In the genomic region with DNA sequence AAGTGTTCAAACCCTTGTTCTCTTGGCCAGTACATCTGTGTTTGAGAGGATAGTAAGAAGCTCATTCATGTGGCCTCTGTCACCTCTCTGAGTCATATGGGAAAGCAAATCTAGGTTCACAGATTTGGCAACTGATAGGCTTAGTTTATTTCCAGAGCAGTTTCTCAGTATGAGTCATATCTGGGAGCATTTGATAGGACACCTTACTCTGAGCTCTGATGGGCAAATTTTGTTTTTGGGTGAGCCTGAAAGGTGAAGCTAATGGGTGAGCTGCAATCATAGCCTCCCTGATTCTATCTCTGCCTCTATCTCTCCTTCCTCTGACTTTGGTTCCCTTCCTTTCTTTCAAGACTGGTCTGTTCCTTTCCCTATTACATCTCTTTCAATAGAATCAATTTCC, we compare ENCODE assay signal across 8 cellular contexts.
DNase-seq lines count a peak whose midpoint lies in the region; ATAC-seq, FAIRE-seq and TF ChIP-seq lines count a peak whose summit lies in the region.

No MANE protein-coding gene starts in this region.

- POLR2A ChIA-PET in WTC11 (lab: Charles Lee), result no interaction called here

- H3K27me3 ChIP-seq in gastroesophageal sphincter (no peaks in the 10 kb centered on the region), left lung (no peaks in the 10 kb centered on the region)

- H3K36me3 ChIP-seq in gastroesophageal sphincter (no peaks in the 10 kb centered on the region), left lung (no peaks in the 10 kb centered on the region), kidney (ENCODE audit: control insufficient read depth in 1 of 2, insufficient read depth in 2 of 2, low read length in 2 of 2) (no peaks in the 10 kb centered on the region)

- no peak for TF ChIP-seq POLR2A in gastroesophageal sphincter (IDR thresholded peaks at IDR 0.05)

- FAIRE-seq in kidney (lab: Jason Lieb, UNC), result no peak

- peaks cover 28% of the 10 kb centered on the region for H3K4me1 Mint-ChIP-seq in HFFc6 (ENCODE audit: low read depth)
- peaks cover 5% of the 10 kb centered on the region; the same call in 1 of the 2 replicates for H3K4me1 Mint-ChIP-seq in WTC11

- H3K36me3 Mint-ChIP-seq in HFFc6 (ENCODE audit: low read depth), result no peaks in the 10 kb centered on the region; the same call in 1 of the 2 replicates
- peaks cover 5% of the 10 kb centered on the region; the same call in 1 of the 2 replicates for H3K36me3 Mint-ChIP-seq in WTC11

- CTCF ChIA-PET in WTC11 (lab: Charles Lee), result interaction anchor here (5.3 kb wide), 1 partner anchor 14 kb away, joined by 22 read pairs; no protein-coding TSS in a partner anchor

- no peaks in the 10 kb centered on the region for H3K9me3 ChIP-seq in gastroesophageal sphincter
- peaks cover 0 to 6% of the 10 kb centered on the region in 2 donors for H3K9me3 ChIP-seq in left lung
- H3K9me3 ChIP-seq in kidney (ENCODE audit: control insufficient read depth in 1 of 2, low read length in 2 of 2), result no peaks in the 10 kb centered on the region

- H3K9ac ChIP-seq in kidney (ENCODE audit: low read length in 2 of 2), result no peak overlapping the region

- TF ChIP-seq CTCF in HFFc6 (IDR thresholded peaks at IDR 0.05) (no peak), gastroesophageal sphincter (IDR thresholded peaks at IDR 0.05) (no peak), WTC11 (IDR thresholded peaks at IDR 0.05) (no peak), left lung (IDR thresholded peaks at IDR 0.05) (no peak), kidney (IDR thresholded peaks at IDR 0.05; ENCODE audit: borderline replicate concordance, extremely low read depth, insufficient read depth) (no peak)

- H3K4me3 ChIP-seq in gastroesophageal sphincter (no peak overlapping the region), left lung (no peak overlapping the region), kidney (ENCODE audit: low read length in 2 of 2) (no peak overlapping the region)

- peak; percentile 83 for DNase-seq in HFFc6
- DNase-seq in OCI-M1 (lab: John Stamatoyannopoulos, UW), result peak; percentile 20
- no peak for DNase-seq in NCI-H748 (lab: John Stamatoyannopoulos, UW; ENCODE audit: unreplicated experiment)
- DNase-seq in WTC11 (ENCODE audit: low spot score), result no peak
- DNase-seq in left lung, result no peak
- no peak for DNase-seq in kidney

- H3K4me1 ChIP-seq in gastroesophageal sphincter (peaks cover 3 to 22% (median 6%) of the 10 kb centered on the region in 3 donors), left lung (no peaks in the 10 kb centered on the region), kidney (ENCODE audit: control insufficient read depth in 1 of 2, insufficient read depth in 1 of 2, low read depth in 1 of 2, low read length in 2 of 2) (no peaks in the 10 kb centered on the region)

- H3K9me3 Mint-ChIP-seq in HFFc6 (peaks cover 9% of the 10 kb centered on the region), WTC11 (peaks cover 20% of the 10 kb centered on the region)

- H3K27ac Mint-ChIP-seq in HFFc6 (no peak overlapping the region; the same call in 1 of the 2 replicates), WTC11 (no peak overlapping the region)

- H3K4me3 Mint-ChIP-seq in HFFc6 (peak overlapping the region; percentile 24; the same call in 1 of the 2 replicates), WTC11 (no peak overlapping the region)

- H3K27ac ChIP-seq in gastroesophageal sphincter, result no peak overlapping the region
- no peak overlapping the region for H3K27ac ChIP-seq in left lung
- no peak overlapping the region for H3K27ac ChIP-seq in kidney (ENCODE audit: low read depth in 2 of 2, low read length in 2 of 2)

- no peak for TF ChIP-seq EP300 in gastroesophageal sphincter (IDR thresholded peaks at IDR 0.05)

- ATAC-seq in GM18858 (IDR thresholded peaks at IDR 0.05; ENCODE audit: unreplicated experiment) (peak; percentile 96), gastroesophageal sphincter (peak; percentile 39), WTC11 (no peak), left lung (no peak)

- peaks cover 7% of the 10 kb centered on the region; the same call in 1 of the 2 replicates for H3K27me3 Mint-ChIP-seq in HFFc6 (ENCODE audit: insufficient read depth)
- H3K27me3 Mint-ChIP-seq in WTC11 (ENCODE audit: low read depth), result no peaks in the 10 kb centered on the region

- intact Hi-C loops in left lung (cut with DNase I), result no loop called here
- intact Hi-C loops in kidney (cut with DNase I), result no loop called here

TF ChIP-seq in WTC11, 78 proteins besides CTCF, POLR2A, EP300 and RAD21 (continues in another document):
- TF ChIP-seq, protein P1, sequence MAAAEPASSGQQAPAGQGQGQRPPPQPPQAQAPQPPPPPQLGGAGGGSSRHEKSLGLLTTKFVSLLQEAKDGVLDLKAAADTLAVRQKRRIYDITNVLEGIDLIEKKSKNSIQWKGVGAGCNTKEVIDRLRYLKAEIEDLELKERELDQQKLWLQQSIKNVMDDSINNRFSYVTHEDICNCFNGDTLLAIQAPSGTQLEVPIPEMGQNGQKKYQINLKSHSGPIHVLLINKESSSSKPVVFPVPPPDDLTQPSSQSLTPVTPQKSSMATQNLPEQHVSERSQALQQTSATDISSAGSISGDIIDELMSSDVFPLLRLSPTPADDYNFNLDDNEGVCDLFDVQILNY (CRISPR knock-in tag; IDR thresholded peaks at IDR 0.05), result no peak
- TF ChIP-seq, protein P2, sequence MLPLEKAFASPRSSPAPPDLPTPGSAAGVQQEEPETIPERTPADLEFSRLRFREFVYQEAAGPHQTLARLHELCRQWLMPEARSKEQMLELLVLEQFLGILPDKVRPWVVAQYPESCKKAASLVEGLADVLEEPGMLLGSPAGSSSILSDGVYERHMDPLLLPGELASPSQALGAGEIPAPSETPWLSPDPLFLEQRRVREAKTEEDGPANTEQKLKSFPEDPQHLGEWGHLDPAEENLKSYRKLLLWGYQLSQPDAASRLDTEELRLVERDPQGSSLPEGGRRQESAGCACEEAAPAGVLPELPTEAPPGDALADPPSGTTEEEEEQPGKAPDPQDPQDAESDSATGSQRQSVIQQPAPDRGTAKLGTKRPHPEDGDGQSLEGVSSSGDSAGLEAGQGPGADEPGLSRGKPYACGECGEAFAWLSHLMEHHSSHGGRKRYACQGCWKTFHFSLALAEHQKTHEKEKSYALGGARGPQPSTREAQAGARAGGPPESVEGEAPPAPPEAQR (CRISPR knock-in tag; IDR thresholded peaks at IDR 0.05), result no peak
- no peak for TF ChIP-seq ATF6 (CRISPR knock-in tag; IDR thresholded peaks at IDR 0.05)
- TF ChIP-seq TEAD1 (CRISPR knock-in tag; IDR thresholded peaks at IDR 0.05), result no peak
- TF ChIP-seq, protein P3, sequence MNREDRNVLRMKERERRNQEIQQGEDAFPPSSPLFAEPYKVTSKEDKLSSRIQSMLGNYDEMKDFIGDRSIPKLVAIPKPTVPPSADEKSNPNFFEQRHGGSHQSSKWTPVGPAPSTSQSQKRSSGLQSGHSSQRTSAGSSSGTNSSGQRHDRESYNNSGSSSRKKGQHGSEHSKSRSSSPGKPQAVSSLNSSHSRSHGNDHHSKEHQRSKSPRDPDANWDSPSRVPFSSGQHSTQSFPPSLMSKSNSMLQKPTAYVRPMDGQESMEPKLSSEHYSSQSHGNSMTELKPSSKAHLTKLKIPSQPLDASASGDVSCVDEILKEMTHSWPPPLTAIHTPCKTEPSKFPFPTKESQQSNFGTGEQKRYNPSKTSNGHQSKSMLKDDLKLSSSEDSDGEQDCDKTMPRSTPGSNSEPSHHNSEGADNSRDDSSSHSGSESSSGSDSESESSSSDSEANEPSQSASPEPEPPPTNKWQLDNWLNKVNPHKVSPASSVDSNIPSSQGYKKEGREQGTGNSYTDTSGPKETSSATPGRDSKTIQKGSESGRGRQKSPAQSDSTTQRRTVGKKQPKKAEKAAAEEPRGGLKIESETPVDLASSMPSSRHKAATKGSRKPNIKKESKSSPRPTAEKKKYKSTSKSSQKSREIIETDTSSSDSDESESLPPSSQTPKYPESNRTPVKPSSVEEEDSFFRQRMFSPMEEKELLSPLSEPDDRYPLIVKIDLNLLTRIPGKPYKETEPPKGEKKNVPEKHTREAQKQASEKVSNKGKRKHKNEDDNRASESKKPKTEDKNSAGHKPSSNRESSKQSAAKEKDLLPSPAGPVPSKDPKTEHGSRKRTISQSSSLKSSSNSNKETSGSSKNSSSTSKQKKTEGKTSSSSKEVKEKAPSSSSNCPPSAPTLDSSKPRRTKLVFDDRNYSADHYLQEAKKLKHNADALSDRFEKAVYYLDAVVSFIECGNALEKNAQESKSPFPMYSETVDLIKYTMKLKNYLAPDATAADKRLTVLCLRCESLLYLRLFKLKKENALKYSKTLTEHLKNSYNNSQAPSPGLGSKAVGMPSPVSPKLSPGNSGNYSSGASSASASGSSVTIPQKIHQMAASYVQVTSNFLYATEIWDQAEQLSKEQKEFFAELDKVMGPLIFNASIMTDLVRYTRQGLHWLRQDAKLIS (CRISPR knock-in tag; IDR thresholded peaks at IDR 0.05; ENCODE audit: borderline replicate concordance), result no peak
- no peak for TF ChIP-seq ZNF396 (CRISPR knock-in tag; IDR thresholded peaks at IDR 0.05; ENCODE audit: borderline replicate concordance)
- no peak for TF ChIP-seq TEAD4 (CRISPR knock-in tag; IDR thresholded peaks at IDR 0.05)
- TF ChIP-seq TP53 (CRISPR knock-in tag; IDR thresholded peaks at IDR 0.05), result no peak
- TF ChIP-seq ATF1 (CRISPR knock-in tag; IDR thresholded peaks at IDR 0.05), result no peak

Comparison
In these comparisons a context has a peak if more than half of its experiments do, and no peak if none do; other contexts are left out.
1. ATAC-seq: peak in GM18858 (single experiment) and gastroesophageal sphincter (single experiment); none in WTC11 (single experiment) and left lung (single experiment).
2. DNase-seq: peak in HFFc6 (single experiment) and OCI-M1 (single experiment); none in NCI-H748 (single experiment), WTC11 (single experiment), left lung (0 of 2) and kidney (single experiment).